Comparison of ENCODE assay signal across 17 cellular contexts in genomic region chr9:4774209-4774608, GRCh38. TPM values are rescaled to one million over a fixed set of nuclear protein-coding genes. Genes with fewer than 3 reads are reported as not detected.
DNase-seq lines count a peak whose midpoint lies in the region; ATAC-seq and TF ChIP-seq lines count a peak whose summit lies in the region.
"Had no signal": no experiment of that assay in that cellular context is flagged by ENCODE, and none has a peak within 500 bp of the region (broad histone marks: within the 10 kb centered on the region; RNA-seq: fewer than 3 reads in every experiment).

No MANE protein-coding gene starts in this region.

- no peak overlapping the region for H4K91ac ChIP-seq in mesenchymal stem cell (ENCODE audit: low read length)

- ATAC-seq in GM21619 (IDR thresholded peaks at IDR 0.05; ENCODE audit: unreplicated experiment) (no peak), HG03442 (IDR thresholded peaks at IDR 0.05; ENCODE audit: unreplicated experiment) (no peak)
- ATAC-seq: activated CD4-positive, CD25-positive, alpha-beta regulatory T cell treated with anti-CD3 and anti-CD28 coated beads, Interleukin-2, amount 50 U/mL, for 24 hours; PC-3 had no signal

- H3K79me1 ChIP-seq in mesenchymal stem cell (replicated peaks; ENCODE audit: low read length, poor library complexity, severe bottlenecking) = no peaks in the 10 kb centered on the region

- H3K18ac ChIP-seq in mesenchymal stem cell (ENCODE audit: low read depth in 1 of 2, low read length in 2 of 2) = no peak overlapping the region

- no peaks in the 10 kb centered on the region for H3K9me3 ChIP-seq in mesenchymal stem cell (ENCODE audit: control insufficient read depth, low read length)
- H3K9me3 ChIP-seq: stomach, uterus had no signal

- no peak overlapping the region for H3K9ac ChIP-seq in mesenchymal stem cell (ENCODE audit: low read length)
- H3K9ac ChIP-seq: neural progenitor cell had no signal

- H3K36me3 ChIP-seq in mesenchymal stem cell (ENCODE audit: control insufficient read depth in 1 of 2, insufficient read depth in 2 of 2, low read depth in 1 of 2, low read length in 2 of 2) = no peaks in the 10 kb centered on the region
- H3K36me3 ChIP-seq: neural progenitor cell, stomach, uterus had no signal

- H2AFZ ChIP-seq in mesenchymal stem cell (ENCODE audit: low read depth, low read length) = no peak overlapping the region
- H2AFZ ChIP-seq: neural progenitor cell had no signal

- H2BK12ac ChIP-seq in mesenchymal stem cell (ENCODE audit: low read length in 2 of 2) = no peak overlapping the region

- no peak overlapping the region for H4K8ac ChIP-seq in mesenchymal stem cell (ENCODE audit: low read length)

- H2BK5ac ChIP-seq in mesenchymal stem cell (ENCODE audit: low read depth, low read length, poor library complexity, severe bottlenecking) = no peak overlapping the region

- no peak overlapping the region for H2BK15ac ChIP-seq in mesenchymal stem cell (ENCODE audit: low read depth, poor library complexity, severe bottlenecking)

- H3K14ac ChIP-seq in mesenchymal stem cell (ENCODE audit: low read length in 2 of 2) = no peak overlapping the region

- no peak overlapping the region for H3K4me2 ChIP-seq in mesenchymal stem cell (ENCODE audit: low read length, poor library complexity, severe bottlenecking)
- H3K4me2 ChIP-seq: neural progenitor cell had no signal

- DNase-seq in AG08395 (ENCODE audit: low spot score) (peak; percentile 50), NCI-H2171 (lab: John Stamatoyannopoulos, UW) (peak; percentile 60), fibroblast of mammary gland (ENCODE audit: low read depth) (peak; percentile 94), mesenchymal stem cell (peak; percentile 89)
- no peak for DNase-seq in activated T-cell treated with anti-CD3 and anti-CD28 coated beads, Interleukin-2, amount 50 U/mL, for 48 hours
- no peak for DNase-seq in activated CD4-positive, alpha-beta T cell treated with anti-CD3 and anti-CD28 coated beads, Interleukin-2, amount 50 U/mL, for 4 hours
- DNase-seq: EL, midbrain, NCI-H1048, PC-3, stomach had no signal

- H3K4ac ChIP-seq in mesenchymal stem cell (ENCODE audit: low read depth in 1 of 2, low read length in 2 of 2) = no peak overlapping the region

- WGBS in mesenchymal stem cell = 43% methylated on average over 1 of the region's 1 CpG

- no peak for TF ChIP-seq CTCF in fibroblast of mammary gland (conservative IDR thresholded peaks at IDR 0.05; ENCODE audit: control insufficient read depth, insufficient read depth, low read depth, low read length)

- H3K4me3 ChIP-seq in fibroblast of mammary gland (ENCODE audit: control insufficient read depth, low read depth, low read length) (no peak overlapping the region), mesenchymal stem cell (ENCODE audit: insufficient read depth in 1 of 2, low read depth in 1 of 2, low read length in 2 of 2) (peak overlapping the region in 1 of 2 experiments; percentile 3)
- H3K4me3 ChIP-seq: coronary artery, neural progenitor cell, stomach, uterus had no signal

- H2BK120ac ChIP-seq in mesenchymal stem cell (ENCODE audit: low read depth, low read length) = no peak overlapping the region

- peaks cover 2% of the 10 kb centered on the region for H3K4me1 ChIP-seq in mesenchymal stem cell (ENCODE audit: control insufficient read depth, insufficient read depth, low read depth, low read length)
- H3K4me1 ChIP-seq: neural progenitor cell, stomach, uterus had no signal

- no peak overlapping the region for H3K23ac ChIP-seq in mesenchymal stem cell (ENCODE audit: low read length in 2 of 2)

- H2AK5ac ChIP-seq in mesenchymal stem cell (ENCODE audit: low read length, severe bottlenecking) = no peak overlapping the region

- peaks cover 0 to 2% of the 10 kb centered on the region in 2 experiments for H3K27me3 ChIP-seq in mesenchymal stem cell (ENCODE audit: control insufficient read depth in 1 of 2, insufficient read depth in 1 of 2, low read length in 2 of 2)
- H3K27me3 ChIP-seq: neural progenitor cell, stomach, uterus had no signal

- H3K27ac ChIP-seq in mesenchymal stem cell (ENCODE audit: low read length, poor library complexity, severe bottlenecking) = no peak overlapping the region
- H3K27ac ChIP-seq: coronary artery, neural progenitor cell, stomach, uterus had no signal

RNA-seq across cellular contexts. Expression of gene RCL1, which starts 18.5 kb away (rescaled TPM):
- polyA plus RNA-seq in mesenchymal stem cell (2013, experiment 1 of 2) = 12.5 TPM
- polyA plus RNA-seq in mesenchymal stem cell (2013, experiment 2 of 2) = 13.8 TPM

RNA-seq across cellular contexts. Expression of gene AK3, which starts 33.2 kb away (rescaled TPM):
- polyA plus RNA-seq in mesenchymal stem cell (2013, experiment 1 of 2) = 48.7 TPM
- polyA plus RNA-seq in mesenchymal stem cell (2013, experiment 2 of 2) = 50.3 TPM

Comparison
In these comparisons a context has a peak if more than half of its experiments do, and no peak if none do; other contexts are left out.
1. DNase-seq: peak in AG08395 (single experiment), NCI-H2171 (single experiment), fibroblast of mammary gland (single experiment) and mesenchymal stem cell (single experiment); none in activated T-cell treated with anti-CD3 and anti-CD28 coated beads, Interleukin-2, amount 50 U/mL, for 48 hours (0 of 2) and activated CD4-positive, alpha-beta T cell treated with anti-CD3 and anti-CD28 coated beads, Interleukin-2, amount 50 U/mL, for 4 hours (0 of 2).